In the genomic region with DNA sequence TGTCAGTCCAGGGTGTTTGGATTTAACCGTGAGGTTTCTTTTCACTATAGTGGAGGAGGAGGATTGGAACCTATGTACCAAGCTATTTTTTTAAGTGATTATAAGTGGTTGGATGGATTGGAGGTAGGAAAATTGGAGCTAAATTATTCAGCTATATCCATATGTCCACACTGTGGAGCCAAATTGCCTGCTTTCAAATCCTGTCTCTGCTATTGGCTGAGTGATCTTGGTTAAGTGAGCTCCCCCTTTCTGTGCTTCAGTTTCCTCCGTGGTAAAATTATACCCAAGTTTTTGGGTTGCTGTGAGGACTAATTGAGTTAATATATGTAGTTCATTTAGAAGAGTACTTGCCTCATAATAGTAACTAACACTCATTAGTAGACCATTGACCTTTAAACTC, we compare ENCODE assay signal across 8 cellular contexts. TPM values are rescaled to one million over a fixed set of nuclear protein-coding genes. Genes with fewer than 3 reads are reported as not detected.
DNase-seq lines count a peak whose midpoint lies in the region; ATAC-seq and TF ChIP-seq lines count a peak whose summit lies in the region.

No MANE protein-coding gene starts in this region.

- ATAC-seq in foreskin keratinocyte (no peak), GM18867 (IDR thresholded peaks at IDR 0.05; ENCODE audit: unreplicated experiment) (no peak), GM21390 (IDR thresholded peaks at IDR 0.05; ENCODE audit: unreplicated experiment) (no peak), HG02885 (IDR thresholded peaks at IDR 0.05; ENCODE audit: poor library complexity, unreplicated experiment) (no peak)

- H3K9me3 ChIP-seq in BE2C, result no peaks in the 10 kb centered on the region

- H3K27ac ChIP-seq in foreskin keratinocyte, result peak overlapping the region; percentile 10

- H3K4me1 ChIP-seq in BE2C (peaks cover 9% of the 10 kb centered on the region), foreskin keratinocyte (peaks cover 28% of the 10 kb centered on the region)

- H3K27me3 ChIP-seq in BE2C (no peaks in the 10 kb centered on the region), foreskin keratinocyte (no peaks in the 10 kb centered on the region)

- no peak overlapping the region for H3K4me3 ChIP-seq in BE2C (ENCODE audit: low read depth, low read length)
- no peak overlapping the region for H3K4me3 ChIP-seq in HFF-Myc (replicated peaks; ENCODE audit: low read depth, low read length)

- H3K36me3 ChIP-seq in BE2C, result peaks cover 7% of the 10 kb centered on the region

- TF ChIP-seq CTCF in BE2C (IDR thresholded peaks at IDR 0.05; ENCODE audit: low read depth, low read length) (peak; percentile 58), HFF-Myc (IDR thresholded peaks at IDR 0.05; ENCODE audit: low read depth, low read length, missing control alignments) (peak; percentile 49), foreskin keratinocyte (conservative IDR thresholded peaks at IDR 0.05) (peak; percentile 68)

- DNase-seq in BE2C, result peak; percentile 32
- peak; percentile 46 for DNase-seq in HFF-Myc (ENCODE audit: extremely low read depth, low read depth)
- DNase-seq in SHP77 treated with DMSO at 0.1 percent for 48 hours (lab: John Stamatoyannopoulos, UW), result peak; percentile 19
- peak in 1 of 2 donors; percentile 34 for DNase-seq in foreskin keratinocyte
- DNase-seq in NCI-H146 (lab: John Stamatoyannopoulos, UW), result no peak

RNA-seq across cellular contexts. Expression of a gene that starts 2.5 kb away (rescaled TPM):
- polyA plus RNA-seq in BE2C (2012; ENCODE audit: insufficient read depth, insufficient read length, low read depth), result 4.3 TPM
- 7.4 and 9.8 TPM in 2 replicates for total RNA-seq in foreskin keratinocyte
- polyA plus RNA-seq in foreskin keratinocyte, result 4.7 and 8.1 TPM in 2 replicates

RNA-seq across cellular contexts. Expression of a gene that starts 3.1 kb away (rescaled TPM):
- polyA plus RNA-seq in BE2C (2012; ENCODE audit: insufficient read depth, insufficient read length, low read depth), result 36.8 TPM
- 32.7 and 33.0 TPM in 2 replicates for total RNA-seq in foreskin keratinocyte
- 15.2 and 16.8 TPM in 2 replicates for polyA plus RNA-seq in foreskin keratinocyte

RNA-seq across cellular contexts. Expression of a gene that starts 34.7 kb away (rescaled TPM):
- polyA plus RNA-seq in BE2C (2012; ENCODE audit: insufficient read depth, insufficient read length, low read depth), result 193 TPM
- 197 and 229 TPM in 2 replicates for total RNA-seq in foreskin keratinocyte
- 69.4 and 70.2 TPM in 2 replicates for polyA plus RNA-seq in foreskin keratinocyte
